ENCODE assay signal across 9 cellular contexts in genomic region chr5:172733179-172733973, GRCh38. TPM values are rescaled to one million over a fixed set of nuclear protein-coding genes. Genes with fewer than 3 reads are reported as not detected.
DNase-seq lines count a peak whose midpoint lies in the region; ATAC-seq and TF ChIP-seq lines count a peak whose summit lies in the region.
"Had no signal": no experiment of that assay in that cellular context is flagged by ENCODE, and none has a peak within 500 bp of the region (broad histone marks: within the 10 kb centered on the region; RNA-seq: fewer than 3 reads in every experiment).

No MANE protein-coding gene starts in this region.

- no peaks in the 10 kb centered on the region for H3K4me1 ChIP-seq in HEK293 (ENCODE audit: control insufficient read depth, insufficient read depth, low read length)
- H3K4me1 ChIP-seq in left lung: peaks cover 15 to 21% of the 10 kb centered on the region in 2 donors
- H3K4me1 ChIP-seq in subcutaneous abdominal adipose tissue (ENCODE audit: control insufficient read depth in 5 of 5, insufficient read depth in 5 of 5, low read length in 5 of 5): peaks cover 11 to 31% (median 30%) of the 10 kb centered on the region in 5 donors

- H3K9me3 ChIP-seq in HEK293 (ENCODE audit: control insufficient read depth, insufficient read depth, low read depth, low read length): no peaks in the 10 kb centered on the region
- no peaks in the 10 kb centered on the region for H3K9me3 ChIP-seq in left lung
- H3K9me3 ChIP-seq in subcutaneous abdominal adipose tissue (ENCODE audit: control insufficient read depth in 5 of 5, low read length in 5 of 5): no peaks in the 10 kb centered on the region

- intact Hi-C loops in left lung (cut with DNase I): no loop called here

- DNase-seq in caudate nucleus (lab: John Stamatoyannopoulos, UW): no peak
- DNase-seq in left lung: peak; percentile 79 to 87
- DNase-seq in middle frontal gyrus (ENCODE audit: extremely low spot score, low spot score): no peak
- DNase-seq in NCI-H146 treated with DMSO at 0.1 percent for 48 hours (lab: John Stamatoyannopoulos, UW; ENCODE audit: unreplicated experiment): no peak
- DNase-seq in NCI-H345 treated with DMSO at 0.1 percent for 48 hours (lab: John Stamatoyannopoulos, UW; ENCODE audit: unreplicated experiment): no peak
- DNase-seq in RKO (ENCODE audit: low spot score): no peak

- H3K4me3 ChIP-seq in HEK293 (ENCODE audit: low read depth, low read length) (no peak overlapping the region), left lung (no peak overlapping the region), subcutaneous abdominal adipose tissue (ENCODE audit: low read depth in 1 of 5, low read length in 5 of 5) (peak overlapping the region in 3 of 5 donors; percentile 34 to 45 (median 36))
- H3K4me3 ChIP-seq: cardiac muscle cell had no signal

- CTCF ChIA-PET in HEK293 (lab: Yijun Ruan, JAX): interaction anchor here (0.6 to 1.2 kb wide), 4 partner anchors 19 to 363 kb away, joined by 3 to 6 read pairs (median 3); no protein-coding TSS in a partner anchor

- H3K27ac ChIP-seq in HEK293 (ENCODE audit: extremely low read depth, low read depth, low read length): no peak overlapping the region
- H3K27ac ChIP-seq in caudate nucleus (ENCODE audit: low read depth, low read length): peak overlapping the region; percentile 70
- H3K27ac ChIP-seq in left lung: peak overlapping the region; percentile 91 to 92
- H3K27ac ChIP-seq in subcutaneous abdominal adipose tissue (ENCODE audit: low read depth, low read length): peak overlapping the region; percentile 100
- H3K27ac ChIP-seq: cardiac muscle cell had no signal

- peak; percentile 92 for ATAC-seq in left lung

- TF ChIP-seq CTCF in HEK293 (tag by site-specific recombination; IDR thresholded peaks at IDR 0.05): no peak
- TF ChIP-seq CTCF in left lung (IDR thresholded peaks at IDR 0.05): peak in 1 of 2 donors; percentile 22

- H3K36me3 ChIP-seq in HEK293 (ENCODE audit: control insufficient read depth in 2 of 2, insufficient read depth in 1 of 2, low read length in 2 of 2) (no peaks in the 10 kb centered on the region), left lung (no peaks in the 10 kb centered on the region), subcutaneous abdominal adipose tissue (ENCODE audit: control insufficient read depth in 5 of 5, insufficient read depth in 5 of 5, low read length in 5 of 5) (no peaks in the 10 kb centered on the region)
- H3K36me3 ChIP-seq: cardiac muscle cell had no signal

- H3K27me3 ChIP-seq in left lung: no peaks in the 10 kb centered on the region
- H3K27me3 ChIP-seq in subcutaneous abdominal adipose tissue (ENCODE audit: control insufficient read depth in 5 of 5, insufficient read depth in 4 of 5, low read length in 5 of 5): no peaks in the 10 kb centered on the region
- H3K27me3 ChIP-seq: cardiac muscle cell had no signal

- POLR2A ChIA-PET in HEK293 (lab: Yijun Ruan, JAX): interaction anchor here (0.6 to 2.8 kb wide), 5 partner anchors 28 to 502 kb away, joined by 4 to 16 read pairs (median 6); partner anchors contain the start of gene DUSP1

- peak overlapping the region; percentile 63 to 89 (median 72) for H3K9ac ChIP-seq in subcutaneous abdominal adipose tissue (ENCODE audit: low read length in 5 of 5)

TF ChIP-seq in HEK293, 187 proteins besides CTCF, POLR2A, EP300 and RAD21:
- TF ChIP-seq ZNF596 (tag by site-specific recombination; IDR thresholded peaks at IDR 0.05): no peak
- 0 out of 2 replicates have a peak, but pooled peaks have one; percentile 58 for TF ChIP-seq ZNF600 (tag by site-specific recombination; IDR thresholded peaks at IDR 0.05)

RNA-seq across cellular contexts. Expression of gene DUSP1, which starts 37.6 kb away (rescaled TPM):
- total RNA-seq in left lung: 100 to 1,000 TPM; 203 to 239 TPM

Comparison
In these comparisons a context has a peak if more than half of its experiments do, and no peak if none do; other contexts are left out.
1. H3K4me3 ChIP-seq: peak in subcutaneous abdominal adipose tissue (3 of 5); none in HEK293 (single experiment) and left lung (0 of 2).
2. DNase-seq: peak in left lung (2 of 2); none in caudate nucleus (0 of 61), middle frontal gyrus (single experiment), NCI-H146 treated with DMSO at 0.1 percent for 48 hours (single experiment), NCI-H345 treated with DMSO at 0.1 percent for 48 hours (single experiment) and RKO (single experiment).